In the genomic region with DNA sequence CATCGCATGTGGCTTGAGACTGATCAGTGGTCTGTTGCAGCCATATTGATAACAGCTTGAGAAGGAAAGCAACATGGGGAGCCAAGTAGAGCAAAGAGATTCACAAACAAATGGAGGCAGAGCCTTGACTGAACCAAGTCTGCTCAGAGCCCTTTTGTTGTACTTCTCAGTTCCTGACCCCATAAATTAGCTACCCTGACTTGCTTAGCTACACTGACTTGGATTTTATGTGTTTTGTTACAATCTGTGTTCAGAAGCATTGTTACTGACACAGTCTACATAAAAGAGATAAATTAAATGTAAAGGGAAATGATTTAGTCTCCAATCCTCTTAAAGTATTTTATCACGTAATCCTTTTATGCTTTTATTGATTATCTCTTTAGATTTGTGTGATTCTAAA, we compare ENCODE assay signal across 19 cellular contexts.
DNase-seq lines count a peak whose midpoint lies in the region; ATAC-seq and TF ChIP-seq lines count a peak whose summit lies in the region.
"Had no signal": no experiment of that assay in that cellular context is flagged by ENCODE, and none has a peak within 500 bp of the region (broad histone marks: within the 10 kb centered on the region; RNA-seq: fewer than 3 reads in every experiment).

No MANE protein-coding gene starts in this region.

- H3K23ac ChIP-seq in mesenchymal stem cell (ENCODE audit: low read length in 2 of 2): no peak overlapping the region

- H4K8ac ChIP-seq in mesenchymal stem cell (ENCODE audit: low read length): peak overlapping the region; percentile 7

- H3K4me1 Mint-ChIP-seq in neural progenitor cell: peaks cover 15% of the 10 kb centered on the region
- H3K4me1 Mint-ChIP-seq: CD4-positive, CD25-positive, alpha-beta regulatory T cell; IgD-negative memory B cell had no signal

- H3K27ac ChIP-seq in mesenchymal stem cell (ENCODE audit: low read length, poor library complexity, severe bottlenecking): no peak overlapping the region
- no peak overlapping the region for H3K27ac ChIP-seq in neural progenitor cell
- H3K27ac ChIP-seq in psoas muscle: no peak overlapping the region

- intact Hi-C loops in psoas muscle (cut with DNase I): no loop called here

- H4K20me1 ChIP-seq in neural progenitor cell (ENCODE audit: low read depth): no peaks in the 10 kb centered on the region

- H2BK15ac ChIP-seq in mesenchymal stem cell (ENCODE audit: low read depth, poor library complexity, severe bottlenecking): no peak overlapping the region

- no peak overlapping the region for H2BK120ac ChIP-seq in mesenchymal stem cell (ENCODE audit: low read depth, low read length)

- H3F3A ChIP-seq in neural progenitor cell (ENCODE audit: low read depth): peaks cover 3% of the 10 kb centered on the region

- no peak overlapping the region for H3K9ac ChIP-seq in mesenchymal stem cell (ENCODE audit: low read length)
- H3K9ac ChIP-seq in neural progenitor cell: no peak overlapping the region

- no peak for TF ChIP-seq CTCF in neural progenitor cell (IDR thresholded peaks at IDR 0.05)
- no peak for TF ChIP-seq CTCF in psoas muscle (IDR thresholded peaks at IDR 0.05)

- H2AFZ ChIP-seq in mesenchymal stem cell (ENCODE audit: low read depth, low read length) (no peak overlapping the region), neural progenitor cell (replicated peaks) (peak overlapping the region; percentile 15)
- H2AFZ ChIP-seq: GM23338 had no signal

- H2AK5ac ChIP-seq in mesenchymal stem cell (ENCODE audit: low read length, severe bottlenecking): no peak overlapping the region

- peaks cover 12% of the 10 kb centered on the region for H3K9me3 Mint-ChIP-seq in neural progenitor cell

- H3K4me3 Mint-ChIP-seq in neural progenitor cell: no peak overlapping the region
- H3K4me3 Mint-ChIP-seq: CD4-positive, CD25-positive, alpha-beta regulatory T cell; GM23338; H9; IgD-negative memory B cell had no signal

- peaks cover 2% of the 10 kb centered on the region for H3K36me3 Mint-ChIP-seq in neural progenitor cell
- H3K36me3 Mint-ChIP-seq: CD4-positive, CD25-positive, alpha-beta regulatory T cell; IgD-negative memory B cell had no signal

- no peak overlapping the region for H2BK5ac ChIP-seq in mesenchymal stem cell (ENCODE audit: low read depth, low read length, poor library complexity, severe bottlenecking)

- no peak overlapping the region for H4K91ac ChIP-seq in mesenchymal stem cell (ENCODE audit: low read length)

- H3K14ac ChIP-seq in mesenchymal stem cell (ENCODE audit: low read length in 2 of 2): no peak overlapping the region

- no peak for ATAC-seq in HG03457 (IDR thresholded peaks at IDR 0.05; ENCODE audit: unreplicated experiment)
- ATAC-seq in HG03196 (IDR thresholded peaks at IDR 0.05; ENCODE audit: unreplicated experiment): no peak
- ATAC-seq in psoas muscle: no peak

- H3K27ac Mint-ChIP-seq in neural progenitor cell: no peak overlapping the region
- H3K27ac Mint-ChIP-seq: CD4-positive, CD25-positive, alpha-beta regulatory T cell; GM23338; IgD-negative memory B cell had no signal

- no peaks in the 10 kb centered on the region for H3K79me2 ChIP-seq in neural progenitor cell (ENCODE audit: low read depth)

- H3K4ac ChIP-seq in mesenchymal stem cell (ENCODE audit: low read depth in 1 of 2, low read length in 2 of 2): no peak overlapping the region

- H3K4me2 ChIP-seq in mesenchymal stem cell (ENCODE audit: low read length, poor library complexity, severe bottlenecking) (no peak overlapping the region), neural progenitor cell (peak overlapping the region; percentile 11)
- H3K4me2 ChIP-seq: GM23338 had no signal

- peak; percentile 7 for DNase-seq in H7
- DNase-seq in NCI-H69 (lab: John Stamatoyannopoulos, UW): peak; percentile 6
- DNase-seq in mesenchymal stem cell: peak; percentile 1
- no peak for DNase-seq in neural progenitor cell (ENCODE audit: low spot score)
- no peak for DNase-seq in psoas muscle
- no peak for DNase-seq in effector CD8-positive, alpha-beta T cell (lab: John Stamatoyannopoulos, UW)
- DNase-seq: ACHN; BE2C; C1 segment of cervical spinal cord; Caco-2; CD4-positive, CD25-positive, alpha-beta regulatory T cell; DND-41; EL; H9; KBM-7 had no signal

- no peaks in the 10 kb centered on the region for H3K9me3 ChIP-seq in mesenchymal stem cell (ENCODE audit: control insufficient read depth, low read length)
- H3K9me3 ChIP-seq in neural progenitor cell (ENCODE audit: low read depth): no peaks in the 10 kb centered on the region
- no peaks in the 10 kb centered on the region for H3K9me3 ChIP-seq in psoas muscle
- H3K9me3 ChIP-seq: BE2C, Caco-2 had no signal

- H3K36me3 ChIP-seq in H7 (replicated peaks; ENCODE audit: control insufficient read depth, insufficient read depth, low read length) (no peaks in the 10 kb centered on the region), mesenchymal stem cell (ENCODE audit: control insufficient read depth in 1 of 2, insufficient read depth in 2 of 2, low read depth in 1 of 2, low read length in 2 of 2) (no peaks in the 10 kb centered on the region), neural progenitor cell (no peaks in the 10 kb centered on the region), psoas muscle (ENCODE audit: insufficient read depth in 1 of 2, low read depth in 1 of 2) (no peaks in the 10 kb centered on the region)
- H3K36me3 ChIP-seq: BE2C had no signal

- 85% methylated on average over 1 of the region's 2 CpGs for WGBS in mesenchymal stem cell
- WGBS in psoas muscle, 3 donors: 86 to 93% (median 88%) methylated on average over 2 of the region's 2 CpGs

- no peaks in the 10 kb centered on the region for H3K4me1 ChIP-seq in mesenchymal stem cell (ENCODE audit: control insufficient read depth, insufficient read depth, low read depth, low read length)
- peaks cover 13% of the 10 kb centered on the region for H3K4me1 ChIP-seq in neural progenitor cell
- no peaks in the 10 kb centered on the region for H3K4me1 ChIP-seq in psoas muscle
- H3K4me1 ChIP-seq: BE2C, Caco-2 had no signal

- H3K27me3 ChIP-seq in H7 (ENCODE audit: control insufficient read depth, insufficient read depth, low read length) (no peaks in the 10 kb centered on the region), mesenchymal stem cell (ENCODE audit: control insufficient read depth in 1 of 2, insufficient read depth in 1 of 2, low read length in 2 of 2) (no peaks in the 10 kb centered on the region), neural progenitor cell (no peaks in the 10 kb centered on the region), psoas muscle (ENCODE audit: insufficient read depth in 3 of 3, low read length in 2 of 3) (no peaks in the 10 kb centered on the region)
- H3K27me3 ChIP-seq: BE2C had no signal

- no peak overlapping the region for H2BK12ac ChIP-seq in mesenchymal stem cell (ENCODE audit: low read length in 2 of 2)

- no peaks in the 10 kb centered on the region for H3K79me1 ChIP-seq in mesenchymal stem cell (replicated peaks; ENCODE audit: low read length, poor library complexity, severe bottlenecking)

- H3K4me3 ChIP-seq in H7 (ENCODE audit: insufficient read depth, low read depth, low read length): no peak overlapping the region
- H3K4me3 ChIP-seq in mesenchymal stem cell (ENCODE audit: insufficient read depth in 1 of 2, low read depth in 1 of 2, low read length in 2 of 2): no peak overlapping the region
- H3K4me3 ChIP-seq in neural progenitor cell: no peak overlapping the region
- no peak overlapping the region for H3K4me3 ChIP-seq in psoas muscle
- H3K4me3 ChIP-seq: GM23338 had no signal

- H3K18ac ChIP-seq in mesenchymal stem cell (ENCODE audit: low read depth in 1 of 2, low read length in 2 of 2): no peak overlapping the region

- peaks cover 3% of the 10 kb centered on the region for H3K27me3 Mint-ChIP-seq in neural progenitor cell (ENCODE audit: insufficient read depth, low read depth)
- H3K27me3 Mint-ChIP-seq: CD4-positive, CD25-positive, alpha-beta regulatory T cell; IgD-negative memory B cell had no signal

Comparison
In these comparisons a context has a peak if more than half of its experiments do, and no peak if none do; other contexts are left out.
1. DNase-seq: peak in H7 (single experiment), NCI-H69 (single experiment) and mesenchymal stem cell (single experiment); none in neural progenitor cell (single experiment), psoas muscle (0 of 2) and effector CD8-positive, alpha-beta T cell (single experiment).